ENCODE assay signal across 10 cellular contexts in the genomic region with DNA sequence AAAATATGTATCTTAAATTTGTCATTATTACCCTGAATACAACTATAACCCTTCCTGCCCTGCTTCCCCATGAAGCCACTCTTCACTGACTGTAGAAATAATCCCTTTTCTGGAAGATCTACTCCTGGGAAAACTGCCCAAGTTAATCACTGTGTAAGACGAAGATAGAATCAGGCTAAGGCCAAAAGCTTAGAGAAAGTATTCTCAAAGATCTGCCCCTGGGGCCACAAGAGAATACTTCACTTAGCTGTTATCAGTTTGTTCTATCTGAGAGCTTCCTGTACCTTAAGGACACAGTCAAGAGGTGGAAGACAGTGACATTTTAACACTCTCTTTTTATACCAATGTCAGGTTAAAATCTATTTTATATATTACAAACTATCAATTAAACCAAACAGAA. TPM values are rescaled to one million over a fixed set of nuclear protein-coding genes. Genes with fewer than 3 reads are reported as not detected.
DNase-seq lines count a peak whose midpoint lies in the region; ATAC-seq and TF ChIP-seq lines count a peak whose summit lies in the region.
"Had no signal": no experiment of that assay in that cellular context is flagged by ENCODE, and none has a peak within 500 bp of the region (broad histone marks: within the 10 kb centered on the region; RNA-seq: fewer than 3 reads in every experiment).

No MANE protein-coding gene starts in this region.

- H3K4me1 ChIP-seq in adrenal gland (replicated peaks in 1 of 2) (peaks cover 9 to 62% of the 10 kb centered on the region in 2 donors), right atrium auricular region (peaks cover 0 to 50% of the 10 kb centered on the region in 2 donors), upper lobe of left lung (peaks cover 22 to 56% (median 49%) of the 10 kb centered on the region in 4 donors)

- peak in 1 of 4 donors; percentile 11 for TF ChIP-seq EP300 in upper lobe of left lung (IDR thresholded peaks at IDR 0.05)

- no peaks in the 10 kb centered on the region for H3K27me3 ChIP-seq in adrenal gland
- no peaks in the 10 kb centered on the region for H3K27me3 ChIP-seq in right atrium auricular region
- H3K27me3 ChIP-seq in upper lobe of left lung = no peaks in the 10 kb centered on the region

- H3K36me3 ChIP-seq in adrenal gland (replicated peaks in 1 of 2) = peaks cover 0 to 6% of the 10 kb centered on the region in 2 donors
- H3K36me3 ChIP-seq in right atrium auricular region = no peaks in the 10 kb centered on the region
- H3K36me3 ChIP-seq in upper lobe of left lung = peaks cover 0 to 28% (median 1%) of the 10 kb centered on the region in 4 donors

- TF ChIP-seq POLR2A in adrenal gland (IDR thresholded peaks at IDR 0.05) = no peak
- no peak for TF ChIP-seq POLR2A in upper lobe of left lung (IDR thresholded peaks at IDR 0.05)

- CTCF ChIA-PET in activated naive CD4-positive, alpha-beta T cell treated with anti-CD3 and anti-CD28 coated beads for 36 hours (lab: Charles Lee) = interaction anchor here (0.7 kb wide), 1 partner anchor 11 kb away, joined by 3 read pairs; no protein-coding TSS in a partner anchor

- WGBS in adrenal gland, 4 donors = 5 to 26% (median 17%) methylated on average over 1 of the region's 1 CpG
- WGBS in upper lobe of left lung, 2 donors = 5 to 7% methylated on average over 1 of the region's 1 CpG

- ATAC-seq in upper lobe of left lung (ENCODE audit: low FRiP score in 2 of 2) (peak; percentile 49 to 76), HG03521 (IDR thresholded peaks at IDR 0.05; ENCODE audit: unreplicated experiment) (no peak)
- ATAC-seq: left colon had no signal

- no peak overlapping the region for H3K4me3 Mint-ChIP-seq in activated naive CD4-positive, alpha-beta T cell treated with anti-CD3 and anti-CD28 coated beads for 36 hours

- no peaks in the 10 kb centered on the region for H3K27me3 Mint-ChIP-seq in activated naive CD4-positive, alpha-beta T cell treated with anti-CD3 and anti-CD28 coated beads for 36 hours (ENCODE audit: low read depth)

- intact Hi-C loops in activated naive CD4-positive, alpha-beta T cell treated with anti-CD3 and anti-CD28 coated beads for 36 hours (cut with micrococcal nuclease) = loop anchor here (5.0 to 10.0 kb wide), 2 partner anchors 599 to 1573 kb away; no protein-coding TSS in a partner anchor
- intact Hi-C loops in adrenal gland (cut with DNase I) = no loop called here

- H3K9me3 ChIP-seq in adrenal gland (replicated peaks in 1 of 3) (no peaks in the 10 kb centered on the region), right atrium auricular region (no peaks in the 10 kb centered on the region), upper lobe of left lung (no peaks in the 10 kb centered on the region)

- no peak overlapping the region for H3K4me3 ChIP-seq in adrenal gland
- H3K4me3 ChIP-seq in right atrium auricular region = no peak overlapping the region
- H3K4me3 ChIP-seq in upper lobe of left lung = no peak overlapping the region

- H3K9me3 Mint-ChIP-seq in activated naive CD4-positive, alpha-beta T cell treated with anti-CD3 and anti-CD28 coated beads for 36 hours = no peaks in the 10 kb centered on the region

- peaks cover 41% of the 10 kb centered on the region for H3K36me3 Mint-ChIP-seq in activated naive CD4-positive, alpha-beta T cell treated with anti-CD3 and anti-CD28 coated beads for 36 hours (ENCODE audit: low read depth)

- peak overlapping the region; percentile 75 for H3K27ac Mint-ChIP-seq in activated naive CD4-positive, alpha-beta T cell treated with anti-CD3 and anti-CD28 coated beads for 36 hours

- no peak for TF ChIP-seq CTCF in adrenal gland (IDR thresholded peaks at IDR 0.05)
- TF ChIP-seq CTCF in right atrium auricular region (IDR thresholded peaks at IDR 0.05) = no peak
- TF ChIP-seq CTCF in upper lobe of left lung (IDR thresholded peaks at IDR 0.05) = no peak

- H3K27ac ChIP-seq in adrenal gland (peak overlapping the region in 3 of 5 donors; percentile 2 to 64 (median 58)), right atrium auricular region (peak overlapping the region; percentile 58 to 61), upper lobe of left lung (peak overlapping the region; percentile 29 to 79 (median 55))

- peaks cover 64% of the 10 kb centered on the region for H3K4me1 Mint-ChIP-seq in activated naive CD4-positive, alpha-beta T cell treated with anti-CD3 and anti-CD28 coated beads for 36 hours (ENCODE audit: low read depth)

- no peak for DNase-seq in activated naive CD4-positive, alpha-beta T cell treated with anti-CD3 and anti-CD28 coated beads for 36 hours
- DNase-seq in activated naive CD4-positive, alpha-beta T cell treated with anti-CD3 and anti-CD28 coated beads, Interleukin-2, amount 50 U/mL, for 16 hours = no peak
- no peak for DNase-seq in adrenal gland
- no peak for DNase-seq in right atrium auricular region (ENCODE audit: low spot score)
- no peak for DNase-seq in upper lobe of left lung
- no peak for DNase-seq in NCI-H2107 (lab: John Stamatoyannopoulos, UW)
- DNase-seq in NCI-H774 (lab: John Stamatoyannopoulos, UW) = no peak
- DNase-seq: left colon, NCI-H510A had no signal

RNA-seq across cellular contexts. Expression of a gene that starts 33.8 kb away (rescaled TPM):
- total RNA-seq in activated naive CD4-positive, alpha-beta T cell treated with anti-CD3 and anti-CD28 coated beads for 36 hours = 10 to 100 TPM; 70.0 to 75.3 TPM
- total RNA-seq in adrenal gland (100 to 1,000 TPM in 3 of 8 donors, 10 to 100 TPM in 5; 65.2 to 138 (median 76.7) TPM), right atrium auricular region (10 to 100 TPM; 18.1 to 29.9 TPM), upper lobe of left lung (100 to 1,000 TPM; 130 to 376 (median 232) TPM)
- polyA plus RNA-seq in adrenal gland = 10 to 100 TPM; 20.2 to 72.0 (median 22.5) TPM
